Comparison of ENCODE assay signal across 8 cellular contexts in the genomic region with DNA sequence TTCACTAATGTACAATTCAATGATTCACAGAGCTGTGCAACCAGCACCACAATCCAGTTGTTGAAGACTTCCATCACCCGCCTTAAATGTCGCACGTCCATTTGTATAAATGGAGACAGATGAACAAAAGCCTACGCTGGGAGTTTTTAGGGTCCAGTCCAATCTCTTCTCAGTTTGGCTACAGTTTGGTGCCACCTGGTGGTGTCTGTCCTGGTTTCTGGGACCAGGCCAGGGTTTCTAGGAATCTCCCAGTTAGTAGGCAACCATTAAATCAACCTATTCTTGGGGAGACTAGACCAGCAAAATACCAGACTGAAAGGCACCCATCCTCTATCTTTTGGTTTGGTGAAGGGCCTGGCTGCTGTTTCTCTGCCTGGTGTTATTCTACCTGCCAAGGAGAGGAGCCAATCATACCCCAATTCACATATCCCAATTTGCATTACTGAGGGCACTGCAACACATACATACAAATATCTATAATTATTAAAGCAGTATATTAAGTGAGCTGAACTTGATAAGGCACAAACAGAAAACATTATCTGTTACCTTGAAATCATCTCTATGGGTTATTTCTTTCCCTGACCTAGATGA. TPM values are rescaled to one million over a fixed set of nuclear protein-coding genes. Genes with fewer than 3 reads are reported as not detected.
DNase-seq lines count a peak whose midpoint lies in the region; ATAC-seq and TF ChIP-seq lines count a peak whose summit lies in the region.

No MANE protein-coding gene starts in this region.

- TF ChIP-seq RAD21 in neural cell (conservative IDR thresholded peaks at IDR 0.05): peak; percentile 89

- H3K27ac ChIP-seq in neural cell (ENCODE audit: low read length): no peak overlapping the region

- H3K27me3 Mint-ChIP-seq in endothelial cell (ENCODE audit: unreplicated experiment): no peaks in the 10 kb centered on the region
- no peaks in the 10 kb centered on the region for H3K27me3 Mint-ChIP-seq in stimulated activated memory B cell treated with anti-CD40 and anti-IgM and Interleukin-4, amounts not matched to agents 10 μg/mL and 1 μg/mL and 100 μg/mL, for 72 hours

- no peak overlapping the region for H3K4me2 ChIP-seq in neural cell (ENCODE audit: low read length)

- peaks cover 14% of the 10 kb centered on the region for H3K79me2 ChIP-seq in neural cell (replicated peaks; ENCODE audit: insufficient read depth, low read length)

- no peak overlapping the region for H3K4me3 Mint-ChIP-seq in endothelial cell (ENCODE audit: unreplicated experiment)
- no peak overlapping the region for H3K4me3 Mint-ChIP-seq in stimulated activated memory B cell treated with anti-CD40 and anti-IgM and Interleukin-4, amounts not matched to agents 10 μg/mL and 1 μg/mL and 100 μg/mL, for 72 hours

- H3K9me3 Mint-ChIP-seq in endothelial cell (ENCODE audit: unreplicated experiment): no peaks in the 10 kb centered on the region
- H3K9me3 Mint-ChIP-seq in stimulated activated memory B cell treated with anti-CD40 and anti-IgM and Interleukin-4, amounts not matched to agents 10 μg/mL and 1 μg/mL and 100 μg/mL, for 72 hours: no peaks in the 10 kb centered on the region

- H2AFZ ChIP-seq in neural cell (ENCODE audit: low read depth, low read length): no peak overlapping the region

- no peak for ATAC-seq in stimulated activated memory B cell treated with anti-CD40 and anti-IgM and Interleukin-4, amounts not matched to agents 10 μg/mL and 1 μg/mL and 100 μg/mL, for 72 hours

- no peaks in the 10 kb centered on the region for H3F3A ChIP-seq in neural cell (ENCODE audit: insufficient read depth, low read length, poor library complexity, severe bottlenecking)

- H3K27ac Mint-ChIP-seq in endothelial cell (ENCODE audit: unreplicated experiment): no peak overlapping the region
- H3K27ac Mint-ChIP-seq in stimulated activated memory B cell treated with anti-CD40 and anti-IgM and Interleukin-4, amounts not matched to agents 10 μg/mL and 1 μg/mL and 100 μg/mL, for 72 hours: no peak overlapping the region

- no peak overlapping the region for H3K4me3 ChIP-seq in neural cell (ENCODE audit: low read length)

- H3K36me3 Mint-ChIP-seq in endothelial cell (ENCODE audit: low read depth, unreplicated experiment): peaks cover 3% of the 10 kb centered on the region
- H3K36me3 Mint-ChIP-seq in stimulated activated memory B cell treated with anti-CD40 and anti-IgM and Interleukin-4, amounts not matched to agents 10 μg/mL and 1 μg/mL and 100 μg/mL, for 72 hours: no peaks in the 10 kb centered on the region

- no peaks in the 10 kb centered on the region for H3K9me2 ChIP-seq in neural cell (ENCODE audit: insufficient read depth, low read length)

- no peaks in the 10 kb centered on the region for H3K36me3 ChIP-seq in neural cell (ENCODE audit: insufficient read depth, low read length)

- no peak for TF ChIP-seq EP300 in neural cell (conservative IDR thresholded peaks at IDR 0.05; ENCODE audit: poor library complexity, severe bottlenecking)

- peaks cover 19% of the 10 kb centered on the region for H3K4me1 Mint-ChIP-seq in endothelial cell (ENCODE audit: unreplicated experiment)
- peaks cover 19% of the 10 kb centered on the region for H3K4me1 Mint-ChIP-seq in stimulated activated memory B cell treated with anti-CD40 and anti-IgM and Interleukin-4, amounts not matched to agents 10 μg/mL and 1 μg/mL and 100 μg/mL, for 72 hours

- DNase-seq in NCI-H1417 (lab: John Stamatoyannopoulos, UW) (peak; percentile 63 to 82 (median 80)), NCI-H1417 treated with DMSO at 0.1 percent for 48 hours (lab: John Stamatoyannopoulos, UW) (no peak), NAMALWA (ENCODE audit: low spot score) (peak; percentile 63), SKM-1 (lab: John Stamatoyannopoulos, UW; ENCODE audit: unreplicated experiment) (peak; percentile 13), endothelial cell (ENCODE audit: low spot score) (peak; percentile 80)
- DNase-seq in central memory CD4-positive, alpha-beta T cell: no peak

- peak; percentile 58 for TF ChIP-seq CTCF in endothelial cell (IDR thresholded peaks at IDR 0.05; ENCODE audit: unreplicated experiment)
- peak; percentile 78 for TF ChIP-seq CTCF in neural cell (IDR thresholded peaks at IDR 0.05; ENCODE audit: poor library complexity, severe bottlenecking)

- H3K27me3 ChIP-seq in neural cell (ENCODE audit: insufficient read depth, low read depth, low read length): no peaks in the 10 kb centered on the region

- no peaks in the 10 kb centered on the region for H4K20me1 ChIP-seq in neural cell (ENCODE audit: insufficient read depth)

- no peaks in the 10 kb centered on the region for H3K9me3 ChIP-seq in neural cell (ENCODE audit: low read length)

- H3K9ac ChIP-seq in neural cell (ENCODE audit: low read length): no peak overlapping the region

TF ChIP-seq in neural cell, 6 proteins besides CTCF, POLR2A, EP300 and RAD21:
- no peak for TF ChIP-seq EZH2 (IDR thresholded peaks at IDR 0.05; ENCODE audit: borderline replicate concordance, insufficient read depth, low read length, poor library complexity, severe bottlenecking)
- peak; percentile 89 for TF ChIP-seq SMC3 (conservative IDR thresholded peaks at IDR 0.05; ENCODE audit: poor library complexity)

RNA-seq across cellular contexts. Expression of a gene that starts 3.2 kb away (rescaled TPM):
- 100 TPM for total RNA-seq in endothelial cell (ENCODE audit: unreplicated experiment)
- polyA plus RNA-seq in neural cell: 141 and 159 TPM in 2 replicates
- polyA minus RNA-seq in neural cell: 167 TPM in 2 replicates

RNA-seq across cellular contexts. Expression of a gene that starts 27.3 kb away (rescaled TPM):
- total RNA-seq in endothelial cell (ENCODE audit: unreplicated experiment): 52.8 TPM
- polyA plus RNA-seq in neural cell: 31.9 and 35.8 TPM in 2 replicates
- polyA minus RNA-seq in neural cell: 160 and 163 TPM in 2 replicates

Comparison
In these comparisons a context has a peak if more than half of its experiments do, and no peak if none do; other contexts are left out.
1. DNase-seq: peak in NCI-H1417 (3 of 3), NAMALWA (single experiment), SKM-1 (single experiment) and endothelial cell (single experiment); none in NCI-H1417 treated with DMSO at 0.1 percent for 48 hours (single experiment) and central memory CD4-positive, alpha-beta T cell (single experiment).